ENCODE assay signal across 29 cellular contexts in the genomic region with DNA sequence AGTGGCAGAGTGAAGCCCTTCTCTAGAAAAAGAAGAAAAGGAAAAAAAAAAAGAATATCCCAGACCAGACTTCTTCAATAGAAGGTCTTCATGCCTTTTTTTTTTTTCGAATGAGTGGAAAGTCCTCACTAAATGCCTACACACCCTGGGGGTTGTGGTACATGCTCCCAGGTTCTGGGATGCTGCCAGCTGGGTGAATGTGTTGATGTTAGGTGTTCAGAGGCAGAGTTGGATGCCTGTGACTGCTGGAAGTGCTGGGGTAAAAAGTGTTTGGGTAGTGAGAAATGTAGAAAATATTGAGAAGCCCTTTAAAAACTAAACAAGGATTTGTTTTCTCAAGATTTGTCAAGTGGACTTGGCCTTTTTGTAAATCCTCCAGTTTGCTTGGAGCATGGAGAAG.
"Had no signal": no experiment of that assay in that cellular context is flagged by ENCODE, and none has a peak within 500 bp of the region (broad histone marks: within the 10 kb centered on the region; RNA-seq: fewer than 3 reads in every experiment).

No MANE protein-coding gene starts in this region.

- H3K27me3 ChIP-seq: ovary, right lobe of liver, sigmoid colon, stomach, tibial artery, transverse colon, upper lobe of right lung, vagina had no signal

- H3K4me1 ChIP-seq: parathyroid adenoma, psoas muscle, right lobe of liver, sigmoid colon, stomach, transverse colon, upper lobe of right lung, vagina had no signal

- DNase-seq: naive thymus-derived CD4-positive, alpha-beta T cell; natural killer cell; nephron progenitor cell; occipital lobe; ovary; posterior cingulate gyrus; psoas muscle; right cardiac atrium; right lobe of liver; sigmoid colon; small intestine; stimulated activated CD4-positive, alpha-beta T cell treated with anti-CD3 and anti-CD28 coated beads, Interleukin-15, amount 100 ng/mL, for 24 hours; stimulated activated CD4-positive, alpha-beta T cell treated with anti-CD3 and anti-CD28 coated beads, Interleukin-2, amount 100 ng/mL, for 24 hours; stimulated activated CD4-positive, alpha-beta T cell treated with anti-CD3 and anti-CD28 coated beads, Interleukin-2, amount 100 ng/mL, for 48 hours; stimulated activated CD4-positive, alpha-beta T cell treated with anti-CD3 and anti-CD28 coated beads, Interleukin-4, amount 100 ng/mL, for 24 hours; stimulated activated naive B cell treated with anti-CD40 and anti-IgM and Interleukin-4, amounts not matched to agents 10 μg/mL and 1 μg/mL and 100 μg/mL, for 72 hours; stimulated activated naive CD4-positive, alpha-beta T cell treated with Interleukin-2 at 50 U/mL for 16 hours; stomach; tibial artery; transverse colon; upper lobe of right lung had no signal

- H3K9me3 Mint-ChIP-seq: neural crest cell; stimulated activated effector memory CD8-positive, alpha-beta T cell treated with anti-CD3 and anti-CD28 coated beads, Interleukin-12 subunit alpha, Interleukin-12 subunit beta, amount 100 ng/mL, for 72 hours; stimulated activated naive B cell treated with anti-CD40 and anti-IgM and Interleukin-4, amounts not matched to agents 10 μg/mL and 1 μg/mL and 100 μg/mL, for 72 hours; stimulated activated naive CD8-positive, alpha-beta T cell treated with anti-CD3 and anti-CD28 coated beads, Interleukin-15, Interleukin-2, amounts not matched to agents 100 ng/mL and 50 ng/mL, for 24 hours; type B pancreatic cell had no signal

- H3K4me3 ChIP-seq: ovary, psoas muscle, right lobe of liver, sigmoid colon, stomach, thoracic aorta, tibial artery, transverse colon, upper lobe of right lung, vagina had no signal

- H2AFZ ChIP-seq: parathyroid adenoma had no signal

- H3K27ac Mint-ChIP-seq: naive thymus-derived CD4-positive, alpha-beta T cell; natural killer cell; nephron progenitor cell; progenitor cell of endocrine pancreas; stimulated activated effector memory CD8-positive, alpha-beta T cell treated with anti-CD3 and anti-CD28 coated beads, Interleukin-12 subunit alpha, Interleukin-12 subunit beta, amount 100 ng/mL, for 72 hours; stimulated activated naive B cell treated with anti-CD40 and anti-IgM and Interleukin-4, amounts not matched to agents 10 μg/mL and 1 μg/mL and 100 μg/mL, for 72 hours; stimulated activated naive CD8-positive, alpha-beta T cell treated with anti-CD3 and anti-CD28 coated beads, Interleukin-15, Interleukin-2, amounts not matched to agents 100 ng/mL and 50 ng/mL, for 24 hours; type B pancreatic cell had no signal

- H3K27ac ChIP-seq: ovary, parathyroid adenoma, psoas muscle, right lobe of liver, sigmoid colon, stomach, thoracic aorta, tibial artery, transverse colon, upper lobe of right lung, vagina had no signal

- H3K9me3 ChIP-seq: ovary, psoas muscle, right lobe of liver, sigmoid colon, stomach, thoracic aorta, tibial artery, transverse colon, upper lobe of right lung, vagina had no signal

- H3K36me3 ChIP-seq: ovary, right lobe of liver, sigmoid colon, stomach, thoracic aorta, tibial artery, transverse colon, upper lobe of right lung, vagina had no signal

- H3K36me3 Mint-ChIP-seq: naive thymus-derived CD4-positive, alpha-beta T cell; natural killer cell; stimulated activated effector memory CD8-positive, alpha-beta T cell treated with anti-CD3 and anti-CD28 coated beads, Interleukin-12 subunit alpha, Interleukin-12 subunit beta, amount 100 ng/mL, for 72 hours; stimulated activated naive B cell treated with anti-CD40 and anti-IgM and Interleukin-4, amounts not matched to agents 10 μg/mL and 1 μg/mL and 100 μg/mL, for 72 hours; type B pancreatic cell had no signal

- H3K9ac ChIP-seq: parathyroid adenoma had no signal

- H3K79me2 ChIP-seq: parathyroid adenoma had no signal

- H3K4me3 Mint-ChIP-seq: naive thymus-derived CD4-positive, alpha-beta T cell; natural killer cell; nephron progenitor cell; neural crest cell; stimulated activated effector memory CD8-positive, alpha-beta T cell treated with anti-CD3 and anti-CD28 coated beads, Interleukin-12 subunit alpha, Interleukin-12 subunit beta, amount 100 ng/mL, for 72 hours; stimulated activated naive B cell treated with anti-CD40 and anti-IgM and Interleukin-4, amounts not matched to agents 10 μg/mL and 1 μg/mL and 100 μg/mL, for 72 hours; stimulated activated naive CD8-positive, alpha-beta T cell treated with anti-CD3 and anti-CD28 coated beads, Interleukin-15, Interleukin-2, amounts not matched to agents 100 ng/mL and 50 ng/mL, for 24 hours; type B pancreatic cell had no signal

- H3K27me3 Mint-ChIP-seq: progenitor cell of endocrine pancreas; stimulated activated naive B cell treated with anti-CD40 and anti-IgM and Interleukin-4, amounts not matched to agents 10 μg/mL and 1 μg/mL and 100 μg/mL, for 72 hours had no signal

- ATAC-seq: naive thymus-derived CD4-positive, alpha-beta T cell; natural killer cell; psoas muscle; right cardiac atrium; right lobe of liver; stimulated activated effector memory CD8-positive, alpha-beta T cell treated with anti-CD3 and anti-CD28 coated beads, Interleukin-12 subunit alpha, Interleukin-12 subunit beta, amount 100 ng/mL, for 72 hours; stimulated activated naive B cell treated with anti-CD40 and anti-IgM and Interleukin-4, amounts not matched to agents 10 μg/mL and 1 μg/mL and 100 μg/mL, for 72 hours; upper lobe of right lung had no signal

- H3K4me1 Mint-ChIP-seq: naive thymus-derived CD4-positive, alpha-beta T cell; natural killer cell; neural crest cell; stimulated activated effector memory CD8-positive, alpha-beta T cell treated with anti-CD3 and anti-CD28 coated beads, Interleukin-12 subunit alpha, Interleukin-12 subunit beta, amount 100 ng/mL, for 72 hours; stimulated activated naive B cell treated with anti-CD40 and anti-IgM and Interleukin-4, amounts not matched to agents 10 μg/mL and 1 μg/mL and 100 μg/mL, for 72 hours had no signal
